ENCODE assay signal across 1 cellular context in the genomic region with DNA sequence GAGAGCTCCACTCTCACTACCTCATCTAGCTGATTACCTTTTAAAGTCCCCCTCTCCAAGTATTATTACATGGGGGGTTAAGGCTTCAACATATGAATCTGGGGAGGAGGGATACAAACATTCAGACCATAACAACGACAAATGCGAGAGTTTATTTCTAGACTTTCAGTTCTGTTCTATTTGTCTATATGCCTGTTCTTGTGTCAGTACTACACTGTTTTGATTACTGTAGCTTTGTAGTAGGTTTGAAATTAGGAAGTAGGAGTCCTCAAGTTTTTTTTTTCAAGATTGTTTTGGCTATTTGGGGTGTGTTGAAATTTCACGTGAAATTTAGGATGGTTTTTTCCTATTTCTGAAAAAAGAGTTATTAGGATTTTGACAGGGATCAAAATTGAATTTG.
TF ChIP-seq lines count a peak whose summit lies in the region.

No MANE protein-coding gene starts in this region.

TF ChIP-seq in WTC11, 78 proteins besides CTCF, POLR2A, EP300 and RAD21 (continued from another document):
- TF ChIP-seq, protein P1, sequence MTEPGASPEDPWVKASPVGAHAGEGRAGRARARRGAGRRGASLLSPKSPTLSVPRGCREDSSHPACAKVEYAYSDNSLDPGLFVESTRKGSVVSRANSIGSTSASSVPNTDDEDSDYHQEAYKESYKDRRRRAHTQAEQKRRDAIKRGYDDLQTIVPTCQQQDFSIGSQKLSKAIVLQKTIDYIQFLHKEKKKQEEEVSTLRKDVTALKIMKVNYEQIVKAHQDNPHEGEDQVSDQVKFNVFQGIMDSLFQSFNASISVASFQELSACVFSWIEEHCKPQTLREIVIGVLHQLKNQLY (CRISPR knock-in tag; IDR thresholded peaks at IDR 0.05) = no peak
